8 cellular contexts compared by ENCODE assay signal in genomic region chr1:174743654-174744561, GRCh38.
DNase-seq lines count a peak whose midpoint lies in the region; ATAC-seq and TF ChIP-seq lines count a peak whose summit lies in the region.

No MANE protein-coding gene starts in this region.

- no peak for ATAC-seq in GM18517 (IDR thresholded peaks at IDR 0.05; ENCODE audit: unreplicated experiment)

- H3K4me3 Mint-ChIP-seq in chondrocyte (ENCODE audit: unreplicated experiment): no peak overlapping the region

- H3K27me3 Mint-ChIP-seq in chondrocyte (ENCODE audit: low read depth): no peaks in the 10 kb centered on the region

- H3K36me3 Mint-ChIP-seq in chondrocyte (ENCODE audit: low read depth): no peaks in the 10 kb centered on the region

- no peak overlapping the region for H3K27ac Mint-ChIP-seq in chondrocyte (ENCODE audit: unreplicated experiment)

- DNase-seq in AML-193 (lab: John Stamatoyannopoulos, UW): peak; percentile 62 to 67
- DNase-seq in HCEC 1CT: peak; percentile 55
- DNase-seq in NCI-H774 (lab: John Stamatoyannopoulos, UW): peak; percentile 41
- no peak for DNase-seq in chondrocyte (ENCODE audit: low spot score)
- peak; percentile 53 for DNase-seq in medulla oblongata (ENCODE audit: extremely low spot score)
- DNase-seq in activated CD4-positive, alpha-beta T cell treated with anti-CD3 and anti-CD28 coated beads, Interleukin-2, amount 50 U/mL, for 4 hours: no peak
- no peak for DNase-seq in mesenteric fat pad (ENCODE audit: low spot score)

- no peaks in the 10 kb centered on the region for H3K9me3 Mint-ChIP-seq in chondrocyte (ENCODE audit: low read depth)

- peak; percentile 88 for TF ChIP-seq CTCF in chondrocyte (IDR thresholded peaks at IDR 0.05)

- H3K4me1 Mint-ChIP-seq in chondrocyte (ENCODE audit: low read depth): peaks cover 2% of the 10 kb centered on the region

Comparison
In these comparisons a context has a peak if more than half of its experiments do, and no peak if none do; other contexts are left out.
1. DNase-seq: peak in AML-193 (2 of 2), HCEC 1CT (single experiment), NCI-H774 (single experiment) and medulla oblongata (single experiment); none in chondrocyte (single experiment), activated CD4-positive, alpha-beta T cell treated with anti-CD3 and anti-CD28 coated beads, Interleukin-2, amount 50 U/mL, for 4 hours (0 of 2) and mesenteric fat pad (single experiment).